29 cellular contexts compared by ENCODE assay signal in the genomic region with DNA sequence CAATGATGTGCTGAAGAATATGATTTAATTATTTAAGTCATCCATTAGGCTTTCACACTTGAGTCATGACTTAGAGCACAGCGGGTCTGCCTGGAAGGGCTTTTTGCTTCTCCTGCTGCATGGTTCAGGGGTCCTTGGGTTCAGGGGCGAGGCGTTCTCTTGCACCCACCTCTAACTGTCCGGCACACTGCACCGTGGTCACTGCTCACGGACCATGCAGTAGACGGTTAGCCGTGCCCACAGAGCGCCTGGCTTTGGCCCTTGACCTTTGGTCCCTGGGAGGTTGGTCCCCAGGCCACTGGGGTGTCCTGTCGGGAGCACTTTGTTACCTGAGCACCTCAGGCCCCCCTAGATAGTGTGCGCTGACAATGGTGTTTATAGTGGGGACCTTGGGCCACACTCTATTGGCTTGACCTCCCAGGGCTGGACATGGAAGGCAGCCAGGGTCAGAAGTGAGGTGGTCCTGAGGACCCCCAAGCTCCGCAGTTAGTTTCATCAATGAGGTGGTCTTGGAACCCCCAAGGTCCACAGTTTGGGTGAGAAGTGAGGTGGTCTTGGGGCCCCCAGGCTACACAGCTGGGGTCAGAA.
"Had no signal": no experiment of that assay in that cellular context is flagged by ENCODE, and none has a peak within 500 bp of the region (broad histone marks: within the 10 kb centered on the region; RNA-seq: fewer than 3 reads in every experiment).

No MANE protein-coding gene starts in this region.

- H3K27ac Mint-ChIP-seq: activated CD4-positive, alpha-beta T cell treated with anti-CD3 and anti-CD28 coated beads, Interleukin-2, amount 10 ng/mL, durations not matched to agents 24 days and 14 days; activated CD8-positive, alpha-beta T cell treated with anti-CD3 and anti-CD28 coated beads for 36 hours; activated naive CD4-positive, alpha-beta T cell treated with anti-CD3 and anti-CD28 coated beads for 36 hours; activated naive CD4-positive, alpha-beta T cell treated with anti-CD3 and anti-CD28 coated beads, Interleukin-2, amount 50 U/mL, for 72 hours; activated T-cell treated with anti-CD3 and anti-CD28 coated beads, Interleukin-2, amount 50 U/mL, for 72 hours; activated T-helper 17 cell treated with anti-CD3 and anti-CD28 coated beads, Interleukin-2, amount 50 U/mL, for 72 hours; T-helper 1 cell treated with Interleukin-12 subunit alpha and Interleukin-12 subunit beta and Interleukin-4 antibody, amounts not matched to agents 30 μg/mL and 1 μg/mL, for 36 hours; T-helper 2 cell treated with Interferon-gamma antibody and Interleukin-4, amounts not matched to agents 5 μg/mL and 100 μg/mL, for 36 hours had no signal

- H3K27ac ChIP-seq: adrenal gland, body of pancreas, breast epithelium, SJSA1 had no signal

- DNase-seq: activated CD4-positive, alpha-beta T cell treated with anti-CD3 and anti-CD28 coated beads, Interleukin-2, amount 10 ng/mL, durations not matched to agents 24 days and 14 days; activated CD4-positive, alpha-beta T cell treated with anti-CD3 and anti-CD28 coated beads, Interleukin-2, amount 50 U/mL, for 4 hours; activated CD8-positive, alpha-beta T cell treated with anti-CD3 and anti-CD28 coated beads for 36 hours; activated gamma-delta T cell treated with Interleukin-2 at 50 U/mL for 16 hours; activated naive CD4-positive, alpha-beta T cell treated with anti-CD3 and anti-CD28 coated beads for 36 hours; activated T-cell treated with anti-CD3 and anti-CD28 coated beads, Interleukin-2, amount 50 U/mL, for 72 hours; body of pancreas; caudate nucleus; Kasumi-1; KG1; MG63; NCI-H1048; NCI-H1105 treated with DMSO at 0.1 percent for 48 hours; NCI-H1436; NCI-H1694; NCI-H1930; NCI-H2081 treated with DMSO at 0.1 percent for 48 hours; NCI-H226; NCI-H446 treated with DMSO at 0.1 percent for 48 hours; NCI-H524; SHP77 treated with DMSO at 0.1 percent for 48 hours; SK-N-SH had no signal

- H3K27me3 ChIP-seq: adrenal gland, body of pancreas, breast epithelium, MG63, SJSA1 had no signal

- H3K9me3 Mint-ChIP-seq: activated CD4-positive, alpha-beta T cell treated with anti-CD3 and anti-CD28 coated beads, Interleukin-2, amount 10 ng/mL, durations not matched to agents 24 days and 14 days; activated naive CD4-positive, alpha-beta T cell treated with anti-CD3 and anti-CD28 coated beads, Interleukin-2, amount 50 U/mL, for 72 hours; activated T-helper 17 cell treated with anti-CD3 and anti-CD28 coated beads, Interleukin-2, amount 50 U/mL, for 72 hours; T-helper 1 cell treated with Interleukin-12 subunit alpha and Interleukin-12 subunit beta and Interleukin-4 antibody, amounts not matched to agents 30 μg/mL and 1 μg/mL, for 36 hours; T-helper 2 cell treated with Interferon-gamma antibody and Interleukin-4, amounts not matched to agents 5 μg/mL and 100 μg/mL, for 36 hours had no signal

- H3K4me3 Mint-ChIP-seq: activated CD4-positive, alpha-beta T cell treated with anti-CD3 and anti-CD28 coated beads, Interleukin-2, amount 10 ng/mL, durations not matched to agents 24 days and 14 days; activated CD8-positive, alpha-beta T cell treated with anti-CD3 and anti-CD28 coated beads for 36 hours; activated naive CD4-positive, alpha-beta T cell treated with anti-CD3 and anti-CD28 coated beads for 36 hours; activated T-cell treated with anti-CD3 and anti-CD28 coated beads, Interleukin-2, amount 50 U/mL, for 72 hours; activated T-helper 17 cell treated with anti-CD3 and anti-CD28 coated beads, Interleukin-2, amount 50 U/mL, for 72 hours; T-helper 1 cell treated with Interleukin-12 subunit alpha and Interleukin-12 subunit beta and Interleukin-4 antibody, amounts not matched to agents 30 μg/mL and 1 μg/mL, for 36 hours; T-helper 2 cell treated with Interferon-gamma antibody and Interleukin-4, amounts not matched to agents 5 μg/mL and 100 μg/mL, for 36 hours had no signal

- H3K4me3 ChIP-seq: adrenal gland, body of pancreas, breast epithelium, MG63, SJSA1 had no signal

- H3K4me1 Mint-ChIP-seq: activated CD4-positive, alpha-beta T cell treated with anti-CD3 and anti-CD28 coated beads, Interleukin-2, amount 10 ng/mL, durations not matched to agents 24 days and 14 days had no signal

- H3K36me3 ChIP-seq: adrenal gland, breast epithelium, MG63, SJSA1 had no signal

- H3K27me3 Mint-ChIP-seq: activated CD4-positive, alpha-beta T cell treated with anti-CD3 and anti-CD28 coated beads, Interleukin-2, amount 10 ng/mL, durations not matched to agents 24 days and 14 days; activated CD8-positive, alpha-beta T cell treated with anti-CD3 and anti-CD28 coated beads for 36 hours; activated T-helper 17 cell treated with anti-CD3 and anti-CD28 coated beads, Interleukin-2, amount 50 U/mL, for 72 hours had no signal

- H3K36me3 Mint-ChIP-seq: activated naive CD4-positive, alpha-beta T cell treated with anti-CD3 and anti-CD28 coated beads, Interleukin-2, amount 50 U/mL, for 72 hours had no signal

- H3K4me1 ChIP-seq: adrenal gland, body of pancreas, breast epithelium had no signal

- H3K9me3 ChIP-seq: adrenal gland, body of pancreas, breast epithelium, MG63, SJSA1, SK-N-SH had no signal
